In genomic region chr7:69042138-69042537, GRCh38 we compare ENCODE assay signal across 19 cellular contexts.
DNase-seq lines count a peak whose midpoint lies in the region; ATAC-seq and TF ChIP-seq lines count a peak whose summit lies in the region.
"Had no signal": no experiment of that assay in that cellular context is flagged by ENCODE, and none has a peak within 500 bp of the region (broad histone marks: within the 10 kb centered on the region; RNA-seq: fewer than 3 reads in every experiment).

No MANE protein-coding gene starts in this region.

- H3K4me1 Mint-ChIP-seq in H9, result peaks cover 4 to 5% of the 10 kb centered on the region in 2 experiments
- H3K4me1 Mint-ChIP-seq in WTC11, result peaks cover 5% of the 10 kb centered on the region
- H3K4me1 Mint-ChIP-seq: CD4-positive, CD25-positive, alpha-beta regulatory T cell; CD8-positive, alpha-beta memory T cell had no signal

- H4K91ac ChIP-seq in H9 (ENCODE audit: insufficient read length, low read depth, low read length), result no peak overlapping the region

- no peak overlapping the region for H2BK20ac ChIP-seq in H9 (ENCODE audit: low read depth, low read length, poor library complexity, severe bottlenecking)

- H3K36me3 Mint-ChIP-seq in H9 (ENCODE audit: insufficient read depth in 1 of 3, low read depth in 3 of 3) (peaks cover 2 to 17% (median 6%) of the 10 kb centered on the region in 3 experiments; a peak in 6 of 7 replicates), WTC11 (peaks cover 18% of the 10 kb centered on the region)
- H3K36me3 Mint-ChIP-seq: CD4-positive, CD25-positive, alpha-beta regulatory T cell; CD8-positive, alpha-beta memory T cell had no signal

- no peaks in the 10 kb centered on the region for H3K23me2 ChIP-seq in H9 (ENCODE audit: insufficient read length, low read depth, low read length, poor library complexity, severe bottlenecking)

- no peak overlapping the region for H2AFZ ChIP-seq in H9 (ENCODE audit: low read length)

- H3K4me2 ChIP-seq in H9 (ENCODE audit: insufficient read depth, insufficient read length, low read length), result no peak overlapping the region

- no peak overlapping the region for H2BK120ac ChIP-seq in H9 (ENCODE audit: low read depth, low read length, poor library complexity, severe bottlenecking)

- POLR2A ChIA-PET in WTC11 (lab: Charles Lee), result no interaction called here

- TF ChIP-seq EP300 in ovary (IDR thresholded peaks at IDR 0.05), result no peak

- peak; percentile 36 for DNase-seq in H9
- no peak for DNase-seq in WTC11 (ENCODE audit: low spot score)
- DNase-seq in iPS-NIHi7 (ENCODE audit: extremely low spot score), result peak; percentile 16
- DNase-seq in ovary, result no peak
- no peak for DNase-seq in NCI-H510A treated with DMSO at 0.1 percent for 48 hours (lab: John Stamatoyannopoulos, UW)
- DNase-seq: ACHN; BE2C; C1 segment of cervical spinal cord; CD4-positive, CD25-positive, alpha-beta regulatory T cell; CD8-positive, alpha-beta memory T cell; COR-L47; DMS 273 treated with DMSO at 0.1 percent for 48 hours; DMS53; DND-41; EL; IMR-90 had no signal

- H3K79me2 ChIP-seq in H9 (ENCODE audit: insufficient read depth, low read length), result no peaks in the 10 kb centered on the region

- intact Hi-C loops in ovary (cut with DNase I), result no loop called here

- no peak overlapping the region for H3K56ac ChIP-seq in H9 (ENCODE audit: insufficient read length, low read depth, low read length)

- no peak overlapping the region for H2BK15ac ChIP-seq in H9 (ENCODE audit: low read depth, low read length)

- CTCF ChIA-PET in WTC11 (lab: Charles Lee), result interaction anchor here (1.0 kb wide), 1 partner anchor 25 kb away, joined by 5 read pairs; no protein-coding TSS in a partner anchor

- H3K18ac ChIP-seq in H9 (ENCODE audit: insufficient read length, low read depth, low read length), result no peak overlapping the region

- H3K4me1 ChIP-seq in H9 (ENCODE audit: insufficient read depth, low read length) (no peaks in the 10 kb centered on the region), ovary (ENCODE audit: insufficient read depth) (no peaks in the 10 kb centered on the region)
- H3K4me1 ChIP-seq: BE2C had no signal

- H3K27ac ChIP-seq in H9 (ENCODE audit: insufficient read length, low read depth, low read length), result no peak overlapping the region
- H3K27ac ChIP-seq in ovary, result no peak overlapping the region

- WGBS in H9 (ENCODE audit: extremely low coverage, insufficient read length, low lambda C conversion rate), result no CpG with 5 or more reads among the region's 2 CpGs
- WGBS in ovary, 3 donors, result 77 to 100% (median 96%) methylated on average over 2 of the region's 2 CpGs

- no peak overlapping the region for H3K14ac ChIP-seq in H9 (ENCODE audit: insufficient read depth, low read length)

- H4K5ac ChIP-seq in H9 (ENCODE audit: insufficient read length, low read depth, low read length), result no peak overlapping the region

- no peak overlapping the region for H2BK12ac ChIP-seq in H9 (ENCODE audit: insufficient read length, low read depth, low read length)

- H3K27ac Mint-ChIP-seq in H9 (no peak overlapping the region; a peak in 2 of 7 replicates), WTC11 (no peak overlapping the region)
- H3K27ac Mint-ChIP-seq: CD8-positive, alpha-beta memory T cell had no signal

- no peak overlapping the region for H3T11ph ChIP-seq in H9 (ENCODE audit: low read length)

- H3K27me3 ChIP-seq in H9 (ENCODE audit: insufficient read depth, low read length) (no peaks in the 10 kb centered on the region), ovary (no peaks in the 10 kb centered on the region)
- H3K27me3 ChIP-seq: BE2C had no signal

- no peak overlapping the region for H4K8ac ChIP-seq in H9 (replicated peaks; ENCODE audit: insufficient read length, low read depth, low read length)

- H3K27me3 Mint-ChIP-seq in H9 (ENCODE audit: low read depth) (no peaks in the 10 kb centered on the region; the same call in 1 of the 2 replicates), WTC11 (ENCODE audit: low read depth) (no peaks in the 10 kb centered on the region)
- H3K27me3 Mint-ChIP-seq: CD4-positive, CD25-positive, alpha-beta regulatory T cell had no signal

- TF ChIP-seq CTCF in H9 (conservative IDR thresholded peaks at IDR 0.05) (no peak), WTC11 (IDR thresholded peaks at IDR 0.05) (no peak), ovary (IDR thresholded peaks at IDR 0.05) (no peak)

- no peak overlapping the region for H2AK5ac ChIP-seq in H9 (ENCODE audit: insufficient read length, low read length)

- no peak overlapping the region for H3K9ac ChIP-seq in H9 (ENCODE audit: extremely low read depth, insufficient read length, low read length)

- H2BK5ac ChIP-seq in H9 (ENCODE audit: insufficient read length, low read length), result no peak overlapping the region

- no peaks in the 10 kb centered on the region for H4K20me1 ChIP-seq in H9 (ENCODE audit: control insufficient read depth, insufficient read depth, insufficient read length)

- no peaks in the 10 kb centered on the region for H3K36me3 ChIP-seq in ovary
- H3K36me3 ChIP-seq: BE2C had no signal

- H3K9me3 ChIP-seq in H9 (ENCODE audit: control insufficient read depth, low read depth, low read length) (no peaks in the 10 kb centered on the region), ovary (no peaks in the 10 kb centered on the region)
- H3K9me3 ChIP-seq: BE2C had no signal

- H3K79me1 ChIP-seq in H9 (ENCODE audit: insufficient read depth, low read depth, low read length, poor library complexity, severe bottlenecking), result no peaks in the 10 kb centered on the region

- peak; percentile 70 for ATAC-seq in WTC11
- ATAC-seq in HG03196 (IDR thresholded peaks at IDR 0.05; ENCODE audit: unreplicated experiment), result no peak
- ATAC-seq: GM12878, K562 had no signal

- H3K4ac ChIP-seq in H9 (ENCODE audit: low read depth, low read length), result no peak overlapping the region

- no peak overlapping the region for H3K4me3 ChIP-seq in ovary
- H3K4me3 ChIP-seq: GM12878, K562 had no signal

- TF ChIP-seq POLR2A in ovary (IDR thresholded peaks at IDR 0.05), result no peak

- H3K23ac ChIP-seq in H9 (ENCODE audit: insufficient read length, low read depth, low read length), result no peak overlapping the region

- no peak overlapping the region for H3K4me3 Mint-ChIP-seq in H9
- no peak overlapping the region for H3K4me3 Mint-ChIP-seq in WTC11
- H3K4me3 Mint-ChIP-seq: CD4-positive, CD25-positive, alpha-beta regulatory T cell; CD8-positive, alpha-beta memory T cell had no signal

- H3K9me3 Mint-ChIP-seq in H9 (peaks cover 17 to 27% of the 10 kb centered on the region in 2 experiments; a peak in 4 of 5 replicates), WTC11 (peaks cover 30% of the 10 kb centered on the region)

TF ChIP-seq in WTC11, 78 proteins besides CTCF, POLR2A, EP300 and RAD21 (continues in another document):
- no peak for TF ChIP-seq ZSCAN18 (CRISPR knock-in tag; IDR thresholded peaks at IDR 0.05)
- no peak for TF ChIP-seq NR3C1 (CRISPR knock-in tag; conservative IDR thresholded peaks at IDR 0.05; ENCODE audit: low read depth)
- TF ChIP-seq FOXP4 (CRISPR knock-in tag; IDR thresholded peaks at IDR 0.05), result no peak
- no peak for TF ChIP-seq GTF2I (CRISPR knock-in tag; conservative IDR thresholded peaks at IDR 0.05)
- TF ChIP-seq MXD4 (CRISPR knock-in tag; IDR thresholded peaks at IDR 0.05; ENCODE audit: borderline replicate concordance), result no peak
- TF ChIP-seq SOX15 (CRISPR knock-in tag; IDR thresholded peaks at IDR 0.05), result no peak
- TF ChIP-seq TEAD1 (CRISPR knock-in tag; IDR thresholded peaks at IDR 0.05), result no peak
- TF ChIP-seq, protein P1, sequence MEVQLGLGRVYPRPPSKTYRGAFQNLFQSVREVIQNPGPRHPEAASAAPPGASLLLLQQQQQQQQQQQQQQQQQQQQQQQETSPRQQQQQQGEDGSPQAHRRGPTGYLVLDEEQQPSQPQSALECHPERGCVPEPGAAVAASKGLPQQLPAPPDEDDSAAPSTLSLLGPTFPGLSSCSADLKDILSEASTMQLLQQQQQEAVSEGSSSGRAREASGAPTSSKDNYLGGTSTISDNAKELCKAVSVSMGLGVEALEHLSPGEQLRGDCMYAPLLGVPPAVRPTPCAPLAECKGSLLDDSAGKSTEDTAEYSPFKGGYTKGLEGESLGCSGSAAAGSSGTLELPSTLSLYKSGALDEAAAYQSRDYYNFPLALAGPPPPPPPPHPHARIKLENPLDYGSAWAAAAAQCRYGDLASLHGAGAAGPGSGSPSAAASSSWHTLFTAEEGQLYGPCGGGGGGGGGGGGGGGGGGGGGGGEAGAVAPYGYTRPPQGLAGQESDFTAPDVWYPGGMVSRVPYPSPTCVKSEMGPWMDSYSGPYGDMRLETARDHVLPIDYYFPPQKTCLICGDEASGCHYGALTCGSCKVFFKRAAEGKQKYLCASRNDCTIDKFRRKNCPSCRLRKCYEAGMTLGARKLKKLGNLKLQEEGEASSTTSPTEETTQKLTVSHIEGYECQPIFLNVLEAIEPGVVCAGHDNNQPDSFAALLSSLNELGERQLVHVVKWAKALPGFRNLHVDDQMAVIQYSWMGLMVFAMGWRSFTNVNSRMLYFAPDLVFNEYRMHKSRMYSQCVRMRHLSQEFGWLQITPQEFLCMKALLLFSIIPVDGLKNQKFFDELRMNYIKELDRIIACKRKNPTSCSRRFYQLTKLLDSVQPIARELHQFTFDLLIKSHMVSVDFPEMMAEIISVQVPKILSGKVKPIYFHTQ (CRISPR knock-in tag; IDR thresholded peaks at IDR 0.05), result no peak

Comparison
In these comparisons a context has a peak if more than half of its experiments do, and no peak if none do; other contexts are left out.
1. DNase-seq: peak in H9 (single experiment) and iPS-NIHi7 (single experiment); none in WTC11 (single experiment), ovary (0 of 5) and NCI-H510A treated with DMSO at 0.1 percent for 48 hours (single experiment).